In the genomic region with DNA sequence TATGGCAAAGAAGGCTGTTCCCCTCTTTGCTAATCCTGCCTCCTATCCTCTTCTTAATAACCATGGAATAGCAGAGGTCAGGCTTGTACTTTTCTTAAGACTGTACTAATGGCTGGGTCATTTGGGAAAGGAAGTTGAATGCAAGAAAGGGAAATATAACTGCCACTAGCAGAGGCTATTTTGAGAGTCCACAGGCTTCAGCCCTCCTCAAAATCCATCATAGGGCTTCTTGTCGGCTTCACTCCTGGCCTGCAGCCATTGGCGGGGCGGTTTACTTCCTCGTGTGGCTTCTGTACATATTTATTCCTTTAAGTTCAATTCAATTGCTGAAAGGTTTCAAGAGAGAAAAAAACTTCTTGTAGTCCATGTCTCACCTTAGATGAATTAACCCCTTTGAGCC, we compare ENCODE assay signal across 13 cellular contexts. TPM values are rescaled to one million over a fixed set of nuclear protein-coding genes. Genes with fewer than 3 reads are reported as not detected.
A peak's percentile ranks its signal among the peaks of the same experiment; 100 is the strongest.
DNase-seq lines count a peak whose midpoint lies in the region; ATAC-seq and TF ChIP-seq lines count a peak whose summit lies in the region.
"Had no signal": no experiment of that assay in that cellular context is flagged by ENCODE, and none has a peak within 500 bp of the region (broad histone marks: within the 10 kb centered on the region; RNA-seq: fewer than 3 reads in every experiment).

No MANE protein-coding gene starts in this region.

- no peaks in the 10 kb centered on the region for H3K9me2 ChIP-seq in GM23338 (ENCODE audit: insufficient read depth)
- H3K9me2 ChIP-seq: SK-N-SH had no signal

- H4K20me1 ChIP-seq in GM23338 (replicated peaks; ENCODE audit: insufficient read depth) = no peaks in the 10 kb centered on the region

- DNase-seq in GM23338 (ENCODE audit: low spot score) (no peak), NOMO-1 treated with dmso at 0.1 percent for 144 hours (lab: John Stamatoyannopoulos, UW; ENCODE audit: unreplicated experiment) (peak; percentile 44), right cardiac atrium (peak; percentile 24 to 77 (median 74)), sigmoid colon (peak; percentile 67), HEK293T (ENCODE audit: extremely low spot score) (no peak), retina (no peak)
- DNase-seq: activated gamma-delta T cell treated with Interleukin-2 at 50 U/mL for 16 hours, brain microvascular endothelial cell, NCI-H1092 treated with DMSO at 0.1 percent for 48 hours, ovary, SK-N-SH had no signal

- CTCF ChIA-PET in HEK293T (lab: Yijun Ruan, JAX) = interaction anchor here (0.7 kb wide), 1 partner anchor 30 kb away, joined by 3 read pairs; no protein-coding TSS in a partner anchor

- H2AFZ ChIP-seq in GM23338 = 0 out of 2 replicates have a peak overlapping the region, but pooled peaks have one; percentile 57

- H3K27ac ChIP-seq in GM23338 (ENCODE audit: low read depth) (no peak overlapping the region), right cardiac atrium (ENCODE audit: low read length) (no peak overlapping the region), sigmoid colon (no peak overlapping the region)
- H3K27ac ChIP-seq: brain microvascular endothelial cell, ovary, thoracic aorta had no signal

- H3K9me3 ChIP-seq in right cardiac atrium (ENCODE audit: control insufficient read depth, low read length) (no peaks in the 10 kb centered on the region), sigmoid colon (no peaks in the 10 kb centered on the region)
- H3K9me3 ChIP-seq: ovary, SK-N-SH, thoracic aorta had no signal

- 46% methylated on average over 4 of the region's 4 CpGs for WGBS in right cardiac atrium
- 16 to 44% methylated on average over 4 of the region's 4 CpGs for WGBS in sigmoid colon, 2 donors

- no peaks in the 10 kb centered on the region for H3K36me3 ChIP-seq in GM23338 (ENCODE audit: insufficient read depth)
- H3K36me3 ChIP-seq in sigmoid colon = no peaks in the 10 kb centered on the region
- H3K36me3 ChIP-seq: brain microvascular endothelial cell, ovary, thoracic aorta had no signal

- no peak overlapping the region for H3K4me3 Mint-ChIP-seq in GM23338

- peaks cover 20% of the 10 kb centered on the region for H3K27me3 Mint-ChIP-seq in GM23338 (ENCODE audit: insufficient read depth, low read depth, poor library complexity)

- TF ChIP-seq EP300 in sigmoid colon (IDR thresholded peaks at IDR 0.05) = no peak

- ATAC-seq in GM23338 (no peak), right cardiac atrium (peak; percentile 37 to 40), HG02840 (IDR thresholded peaks at IDR 0.05; ENCODE audit: low FRiP score, unreplicated experiment) (no peak)

- peaks cover 11% of the 10 kb centered on the region; the same call in 1 of the 2 replicates for H3K27me3 ChIP-seq in GM23338 (ENCODE audit: insufficient read depth)
- H3K27me3 ChIP-seq in right cardiac atrium (ENCODE audit: control insufficient read depth, insufficient read depth) = no peaks in the 10 kb centered on the region
- H3K27me3 ChIP-seq in sigmoid colon = no peaks in the 10 kb centered on the region
- H3K27me3 ChIP-seq: brain microvascular endothelial cell, ovary had no signal

- peaks cover 7% of the 10 kb centered on the region for H3K79me2 ChIP-seq in GM23338 (replicated peaks; ENCODE audit: insufficient read depth)

- TF ChIP-seq POLR2A in sigmoid colon (IDR thresholded peaks at IDR 0.05) = no peak

- intact Hi-C loops in right cardiac atrium (cut with DNase I) = no loop called here
- intact Hi-C loops in sigmoid colon (cut with DNase I) = no loop called here

- peaks cover 7% of the 10 kb centered on the region; the same call in 1 of the 3 replicates for H3K36me3 Mint-ChIP-seq in GM23338 (ENCODE audit: low read depth)

- POLR2A ChIA-PET in HEK293T (lab: Yijun Ruan, JAX) = no interaction called here

- TF ChIP-seq CTCF in GM23338 (conservative IDR thresholded peaks at IDR 0.05; ENCODE audit: low read depth in 2 of 2) = no peak
- no peak for TF ChIP-seq CTCF in sigmoid colon (IDR thresholded peaks at IDR 0.05)

- H3K4me1 ChIP-seq in GM23338 (ENCODE audit: insufficient read depth) (peaks cover 9% of the 10 kb centered on the region), right cardiac atrium (ENCODE audit: control insufficient read depth, insufficient read depth, low read length) (no peaks in the 10 kb centered on the region), sigmoid colon (peaks cover 0 to 12% (median 6%) of the 10 kb centered on the region in 4 donors)

- peaks cover 17% of the 10 kb centered on the region for H3K4me1 Mint-ChIP-seq in GM23338

- H3K27ac Mint-ChIP-seq in GM23338 = no peak overlapping the region

- no peaks in the 10 kb centered on the region for H3F3A ChIP-seq in GM23338 (replicated peaks; ENCODE audit: low read depth)

- no peak overlapping the region for H3K4me3 ChIP-seq in GM23338
- H3K4me3 ChIP-seq in right cardiac atrium (ENCODE audit: low read length) = no peak overlapping the region
- H3K4me3 ChIP-seq in sigmoid colon = no peak overlapping the region
- H3K4me3 ChIP-seq: ovary, thoracic aorta had no signal

- H3K4me2 ChIP-seq in GM23338 = no peak overlapping the region
- H3K4me2 ChIP-seq: SK-N-SH had no signal

- H3K9me3 Mint-ChIP-seq in GM23338 = peaks cover 4% of the 10 kb centered on the region; the same call in 1 of the 3 replicates

TF ChIP-seq in GM23338, 12 proteins besides CTCF, POLR2A, EP300 and RAD21:
- no peak for TF ChIP-seq ZNF331 (CRISPR knock-in tag; IDR thresholded peaks at IDR 0.05; ENCODE audit: low read depth)
- TF ChIP-seq JUNB (IDR thresholded peaks at IDR 0.05; ENCODE audit: unreplicated experiment) = no peak
- TF ChIP-seq STAT1 (IDR thresholded peaks at IDR 0.05; ENCODE audit: unreplicated experiment) = no peak
- TF ChIP-seq, protein P1, sequence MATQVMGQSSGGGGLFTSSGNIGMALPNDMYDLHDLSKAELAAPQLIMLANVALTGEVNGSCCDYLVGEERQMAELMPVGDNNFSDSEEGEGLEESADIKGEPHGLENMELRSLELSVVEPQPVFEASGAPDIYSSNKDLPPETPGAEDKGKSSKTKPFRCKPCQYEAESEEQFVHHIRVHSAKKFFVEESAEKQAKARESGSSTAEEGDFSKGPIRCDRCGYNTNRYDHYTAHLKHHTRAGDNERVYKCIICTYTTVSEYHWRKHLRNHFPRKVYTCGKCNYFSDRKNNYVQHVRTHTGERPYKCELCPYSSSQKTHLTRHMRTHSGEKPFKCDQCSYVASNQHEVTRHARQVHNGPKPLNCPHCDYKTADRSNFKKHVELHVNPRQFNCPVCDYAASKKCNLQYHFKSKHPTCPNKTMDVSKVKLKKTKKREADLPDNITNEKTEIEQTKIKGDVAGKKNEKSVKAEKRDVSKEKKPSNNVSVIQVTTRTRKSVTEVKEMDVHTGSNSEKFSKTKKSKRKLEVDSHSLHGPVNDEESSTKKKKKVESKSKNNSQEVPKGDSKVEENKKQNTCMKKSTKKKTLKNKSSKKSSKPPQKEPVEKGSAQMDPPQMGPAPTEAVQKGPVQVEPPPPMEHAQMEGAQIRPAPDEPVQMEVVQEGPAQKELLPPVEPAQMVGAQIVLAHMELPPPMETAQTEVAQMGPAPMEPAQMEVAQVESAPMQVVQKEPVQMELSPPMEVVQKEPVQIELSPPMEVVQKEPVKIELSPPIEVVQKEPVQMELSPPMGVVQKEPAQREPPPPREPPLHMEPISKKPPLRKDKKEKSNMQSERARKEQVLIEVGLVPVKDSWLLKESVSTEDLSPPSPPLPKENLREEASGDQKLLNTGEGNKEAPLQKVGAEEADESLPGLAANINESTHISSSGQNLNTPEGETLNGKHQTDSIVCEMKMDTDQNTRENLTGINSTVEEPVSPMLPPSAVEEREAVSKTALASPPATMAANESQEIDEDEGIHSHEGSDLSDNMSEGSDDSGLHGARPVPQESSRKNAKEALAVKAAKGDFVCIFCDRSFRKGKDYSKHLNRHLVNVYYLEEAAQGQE (IDR thresholded peaks at IDR 0.05; ENCODE audit: unreplicated experiment) = no peak
- TF ChIP-seq NANOG (IDR thresholded peaks at IDR 0.05; ENCODE audit: borderline replicate concordance) = no peak
- TF ChIP-seq POLR2AphosphoS5 (IDR thresholded peaks at IDR 0.05; ENCODE audit: low read depth) = no peak

TF ChIP-seq in HEK293T, 16 proteins besides CTCF, POLR2A, EP300 and RAD21:
- TF ChIP-seq NFRKB (IDR thresholded peaks at IDR 0.05) (no peak), L3MBTL2 (conservative IDR thresholded peaks at IDR 0.05) (no peak), HDGF (IDR thresholded peaks at IDR 0.05; ENCODE audit: borderline replicate concordance) (no peak), FOXK2 (IDR thresholded peaks at IDR 0.05) (no peak), CTBP1 (IDR thresholded peaks at IDR 0.05; ENCODE audit: borderline replicate concordance) (no peak), ZNF384 (IDR thresholded peaks at IDR 0.05) (no peak), TARDBP (IDR thresholded peaks at IDR 0.05) (no peak), SP1 (IDR thresholded peaks at IDR 0.05) (no peak)

RNA-seq across cellular contexts. Expression of a gene that starts 2.8 kb away (rescaled TPM):
- total RNA-seq in GM23338 (2014; rRNA removed; shearing (Covaris generic)) = 21.8 and 25.0 TPM in 2 replicates
- polyA plus RNA-seq in GM23338 (2016; fragmentation: Nextera tagmentation; extraction: Ambion mirVana) = 12.6 and 13.0 TPM in 2 replicates
- total RNA-seq in right cardiac atrium = 10 to 100 TPM in 3 of 4 donors, 1 to 10 TPM in 1; 9.6 to 11.6 (median 10.8) TPM
- polyA plus RNA-seq in right cardiac atrium = 2.4 TPM
- 10 to 100 TPM in 3 of 4 donors, 1 to 10 TPM in 1; 9.3 to 26.9 (median 14.9) TPM for total RNA-seq in sigmoid colon
- polyA plus RNA-seq in sigmoid colon = 10 to 100 TPM in 1 of 3 donors, 1 to 10 TPM in 2; 1.8 to 13.6 (median 4.8) TPM

Comparison
In these comparisons a context has a peak if more than half of its experiments do, and no peak if none do; other contexts are left out.
1. ATAC-seq: peak in right cardiac atrium (2 of 2); none in GM23338 (single experiment) and HG02840 (single experiment).
2. DNase-seq: peak in NOMO-1 treated with dmso at 0.1 percent for 144 hours (single experiment), right cardiac atrium (3 of 3) and sigmoid colon (single experiment); none in GM23338 (single experiment), HEK293T (single experiment) and retina (single experiment).